1 cellular context compared by ENCODE assay signal in genomic region chr1:164712131-164713031, GRCh38.
TF ChIP-seq lines count a peak whose summit lies in the region.

No MANE protein-coding gene starts in this region.

TF ChIP-seq in K562, 482 proteins besides CTCF, POLR2A, EP300 and RAD21 (continued from another document and continues in another):
- TF ChIP-seq ZMIZ1 (IDR thresholded peaks at IDR 0.05; ENCODE audit: low read depth in 2 of 2, low read length in 2 of 2) (peak in 1 of 2 experiments; percentile 98; a peak in 2 of 4 replicates), MTA1 (IDR thresholded peaks at IDR 0.05; ENCODE audit: borderline replicate concordance) (peak; percentile 93), CBFA2T2 (conservative IDR thresholded peaks at IDR 0.05) (peak; percentile 100), NCOA2 (IDR thresholded peaks at IDR 0.05; ENCODE audit: partially characterized antibody in 2 of 2) (peak; percentile 94 to 95), PCBP1 (IDR thresholded peaks at IDR 0.05; ENCODE audit: low read depth, low read length, poor library complexity, severe bottlenecking) (no peak), KDM2B (CRISPR knock-in tag; IDR thresholded peaks at IDR 0.05) (no peak), DDX20 (tag; IDR thresholded peaks at IDR 0.05; ENCODE audit: low read depth) (peak; percentile 70; the same call in 1 of the 2 replicates), HES1 (IDR thresholded peaks at IDR 0.05; ENCODE audit: low read depth) (peak; percentile 98), SETDB1 (IDR thresholded peaks at IDR 0.05; ENCODE audit: low read length) (no peak), THRAP3 (IDR thresholded peaks at IDR 0.05; ENCODE audit: borderline replicate concordance) (no peak), TCF7L2 (IDR thresholded peaks at IDR 0.05; ENCODE audit: low read depth, low read length) (no peak), NR0B1 (IDR thresholded peaks at IDR 0.05; ENCODE audit: partially characterized antibody) (no peak), EGR1 (conservative IDR thresholded peaks at IDR 0.05) (peak; percentile 69), ZNF197 (CRISPR knock-in tag; IDR thresholded peaks at IDR 0.05; ENCODE audit: low read depth) (peak; percentile 64; the same call in 1 of the 2 replicates), ERF (CRISPR knock-in tag; IDR thresholded peaks at IDR 0.05) (peak; percentile 66; the same call in 1 of the 2 replicates), CBX8 (IDR thresholded peaks at IDR 0.05; ENCODE audit: borderline replicate concordance, extremely low read depth, low read depth, low read length, poor library complexity, severe bottlenecking) (no peak), ZNF280B (CRISPR knock-in tag; IDR thresholded peaks at IDR 0.05) (no peak), SRSF7 (optimal IDR thresholded peaks at IDR 0.05; ENCODE audit: low read depth, low read length) (no peak), ZNF76 (CRISPR knock-in tag; IDR thresholded peaks at IDR 0.05; ENCODE audit: borderline replicate concordance) (peak; percentile 88), ZNF780A (CRISPR knock-in tag; IDR thresholded peaks at IDR 0.05) (no peak), PCBP2 (IDR thresholded peaks at IDR 0.05; ENCODE audit: low read depth, low read length, poor library complexity, severe bottlenecking) (no peak), NR3C1 (CRISPR knock-in tag; IDR thresholded peaks at IDR 0.05) (no peak), NFIC (IDR thresholded peaks at IDR 0.05) (peak; percentile 99), ZNF24 (IDR thresholded peaks at IDR 0.05) (peak; percentile 34; the same call in 1 of the 2 replicates), CTBP1 (IDR thresholded peaks at IDR 0.05; ENCODE audit: borderline replicate concordance) (peak; percentile 91), NFATC3 (IDR thresholded peaks at IDR 0.05) (peak; percentile 48; the same call in 1 of the 2 replicates), THAP7 (CRISPR knock-in tag; IDR thresholded peaks at IDR 0.05) (no peak), CBFB (CRISPR knock-in tag; IDR thresholded peaks at IDR 0.05) (no peak), NELFE (IDR thresholded peaks at IDR 0.05; ENCODE audit: insufficient read depth, insufficient read length) (no peak), MYNN (IDR thresholded peaks at IDR 0.05) (peak; percentile 91; the same call in 1 of the 2 replicates), MYNN (CRISPR knock-in tag; IDR thresholded peaks at IDR 0.05) (no peak), HMBOX1 (IDR thresholded peaks at IDR 0.05) (peak; percentile 61; the same call in 1 of the 2 replicates), SMARCB1 (IDR thresholded peaks at IDR 0.05; ENCODE audit: insufficient read length, low read depth) (no peak), CLOCK (CRISPR knock-in tag; IDR thresholded peaks at IDR 0.05; ENCODE audit: borderline replicate concordance) (peak; percentile 78; the same call in 1 of the 2 replicates), ETS1 (conservative IDR thresholded peaks at IDR 0.05; ENCODE audit: control insufficient read depth, low read depth, low read length) (peak; percentile 71; the same call in 1 of the 2 replicates), ZNF699 (CRISPR knock-in tag; IDR thresholded peaks at IDR 0.05; ENCODE audit: insufficient replicate concordance) (no peak), ZNF354B (CRISPR knock-in tag; IDR thresholded peaks at IDR 0.05) (peak; percentile 64; the same call in 1 of the 2 replicates), NKRF (IDR thresholded peaks at IDR 0.05; ENCODE audit: borderline replicate concordance) (no peak), ZNF449 (CRISPR knock-in tag; IDR thresholded peaks at IDR 0.05) (0 out of 2 replicates have a peak, but pooled peaks have one; percentile 17), HNRNPL (IDR thresholded peaks at IDR 0.05; ENCODE audit: low read depth, low read length) (no peak), ESRRA (IDR thresholded peaks at IDR 0.05; ENCODE audit: borderline replicate concordance, low read depth) (peak; percentile 60; the same call in 1 of the 2 replicates), ZNF445 (CRISPR knock-in tag; IDR thresholded peaks at IDR 0.05; ENCODE audit: low read depth) (peak; percentile 59; the same call in 1 of the 2 replicates), ZNF717 (CRISPR knock-in tag; IDR thresholded peaks at IDR 0.05) (no peak), NEUROD1 (IDR thresholded peaks at IDR 0.05; ENCODE audit: borderline replicate concordance, low read depth, low read length, partially characterized antibody) (peak; percentile 88), RBM22 (IDR thresholded peaks at IDR 0.05; ENCODE audit: low read depth, low read length, poor library complexity, severe bottlenecking) (no peak), NR2F6 (CRISPR knock-in tag; IDR thresholded peaks at IDR 0.05) (no peak; the same call in 1 of the 2 replicates), FOXO4 (CRISPR knock-in tag; IDR thresholded peaks at IDR 0.05) (no peak)
